Comparison of ENCODE assay signal across 1 cellular context in the genomic region with DNA sequence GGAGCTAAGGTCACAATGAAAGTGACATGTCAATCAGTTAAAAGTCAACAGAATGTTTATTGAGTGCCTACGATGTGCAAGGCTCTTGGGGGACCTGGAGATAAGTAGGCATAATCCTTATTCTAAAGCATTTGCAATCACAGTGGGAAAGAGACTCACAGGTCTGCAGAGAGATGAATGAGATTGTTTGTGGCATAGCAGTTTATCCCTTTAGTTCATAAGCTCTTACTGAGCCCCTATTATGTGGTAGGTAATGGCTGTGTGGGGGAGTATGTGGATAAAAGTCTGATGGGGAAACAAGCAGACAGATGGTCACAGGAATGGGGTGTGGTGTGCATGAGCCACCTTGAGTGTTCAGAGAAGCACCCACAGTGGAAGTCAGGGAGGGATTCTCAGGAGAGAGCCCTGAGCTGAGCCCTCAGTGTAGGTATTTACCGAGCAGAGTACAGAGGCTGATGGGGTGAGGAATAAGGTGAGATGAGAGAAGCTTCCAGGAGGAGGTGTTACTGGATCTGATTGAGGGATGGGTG.
TF ChIP-seq lines count a peak whose summit lies in the region.

No MANE protein-coding gene starts in this region.

TF ChIP-seq in HepG2, 621 proteins besides CTCF, POLR2A, EP300 and RAD21:
- peak; percentile 40 for TF ChIP-seq PPARG (CRISPR knock-in tag; conservative IDR thresholded peaks at IDR 0.05)
- TF ChIP-seq ZNF513 (CRISPR knock-in tag; conservative IDR thresholded peaks at IDR 0.05), result no peak
TF ChIP-seq in HepG2: peak in this region for 1.
